1 cellular context compared by ENCODE assay signal in the genomic region with DNA sequence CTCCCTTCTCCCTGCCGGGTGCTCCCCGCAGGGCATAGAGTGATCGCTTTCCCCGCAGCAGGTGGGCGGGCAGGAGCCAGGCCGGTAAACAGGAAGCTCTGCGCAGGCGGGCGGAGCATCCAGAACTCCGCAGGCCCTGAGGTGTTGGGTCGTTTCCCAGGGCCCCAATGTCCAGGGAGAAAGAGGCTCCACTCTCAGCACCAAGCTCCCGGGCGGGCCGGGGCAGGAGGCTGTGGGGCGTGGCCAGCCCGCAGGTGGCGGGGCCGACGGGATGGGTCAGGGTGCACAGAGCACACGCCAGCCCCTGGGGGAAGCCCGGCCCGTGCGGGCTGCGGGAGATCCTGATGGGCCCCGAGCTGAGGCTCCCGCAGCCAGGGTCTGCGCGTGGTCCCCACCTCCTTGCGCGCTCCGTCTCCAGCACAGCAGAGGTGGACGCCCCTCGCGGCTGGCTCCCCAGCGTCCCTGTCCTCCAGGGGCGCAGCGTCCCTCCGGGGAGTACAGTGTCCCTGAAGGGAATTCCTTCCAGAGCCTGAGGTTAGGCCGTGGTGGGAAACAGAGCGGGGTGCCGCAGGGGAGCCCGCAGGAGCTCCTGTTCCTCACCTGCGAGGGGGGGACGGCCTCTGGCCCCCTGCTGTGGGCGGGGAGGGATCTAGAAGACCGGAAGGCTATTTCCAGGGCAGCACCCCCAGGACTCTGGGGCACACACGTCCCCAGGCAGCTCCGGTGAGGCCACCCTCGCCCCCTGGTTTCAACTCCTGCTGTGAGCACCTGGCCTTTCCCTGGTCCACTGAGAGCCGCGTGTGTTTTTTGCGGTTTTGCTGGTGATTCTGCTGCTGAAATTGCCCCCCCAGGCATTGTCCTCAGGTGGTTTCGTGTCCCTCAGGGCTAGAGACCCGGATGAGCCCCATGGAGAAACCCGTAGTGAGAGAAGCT.
TF ChIP-seq lines count a peak whose summit lies in the region.

No MANE protein-coding gene starts in this region.

TF ChIP-seq in WTC11, 78 proteins besides CTCF, POLR2A, EP300 and RAD21 (continued from another document):
- TF ChIP-seq ZNF416 (CRISPR knock-in tag; IDR thresholded peaks at IDR 0.05) (no peak), SP1 (CRISPR knock-in tag; conservative IDR thresholded peaks at IDR 0.05) (0 out of 2 replicates have a peak, but pooled peaks have one; percentile 31), CREB1 (CRISPR knock-in tag; IDR thresholded peaks at IDR 0.05) (no peak), CBFB (CRISPR knock-in tag; IDR thresholded peaks at IDR 0.05; ENCODE audit: low read depth) (no peak), PRRX2 (CRISPR knock-in tag; IDR thresholded peaks at IDR 0.05) (no peak), ZNF423 (CRISPR knock-in tag; IDR thresholded peaks at IDR 0.05) (peak; percentile 65), NR2C2 (CRISPR knock-in tag; IDR thresholded peaks at IDR 0.05) (no peak), ERG (CRISPR knock-in tag; IDR thresholded peaks at IDR 0.05) (no peak), FOXK1 (CRISPR knock-in tag; IDR thresholded peaks at IDR 0.05) (no peak), SMAD4 (CRISPR knock-in tag; IDR thresholded peaks at IDR 0.05) (no peak), NR1H2 (CRISPR knock-in tag; IDR thresholded peaks at IDR 0.05) (no peak), ZNF219 (CRISPR knock-in tag; IDR thresholded peaks at IDR 0.05; ENCODE audit: borderline replicate concordance) (no peak), ETV6 (CRISPR knock-in tag; IDR thresholded peaks at IDR 0.05) (no peak), CREM (CRISPR knock-in tag; IDR thresholded peaks at IDR 0.05) (no peak), MYBL2 (CRISPR knock-in tag; IDR thresholded peaks at IDR 0.05) (peak; percentile 30; the same call in 1 of the 2 replicates), TEAD1 (CRISPR knock-in tag; IDR thresholded peaks at IDR 0.05) (no peak), ZNF671 (CRISPR knock-in tag; IDR thresholded peaks at IDR 0.05) (no peak), MXD4 (CRISPR knock-in tag; IDR thresholded peaks at IDR 0.05; ENCODE audit: borderline replicate concordance) (no peak), ARID4B (CRISPR knock-in tag; IDR thresholded peaks at IDR 0.05; ENCODE audit: borderline replicate concordance) (no peak), TCF7 (CRISPR knock-in tag; IDR thresholded peaks at IDR 0.05; ENCODE audit: low read depth) (no peak), OVOL2 (CRISPR knock-in tag; IDR thresholded peaks at IDR 0.05; ENCODE audit: borderline replicate concordance) (no peak), ZBTB21 (CRISPR knock-in tag; IDR thresholded peaks at IDR 0.05; ENCODE audit: borderline replicate concordance) (0 out of 2 replicates have a peak, but pooled peaks have one; percentile 43), MAX (CRISPR knock-in tag; IDR thresholded peaks at IDR 0.05) (0 out of 2 replicates have a peak, but pooled peaks have one; percentile 50), ZNF425 (CRISPR knock-in tag; conservative IDR thresholded peaks at IDR 0.05) (no peak), ZMAT4 (CRISPR knock-in tag; IDR thresholded peaks at IDR 0.05) (no peak), ZNF396 (CRISPR knock-in tag; IDR thresholded peaks at IDR 0.05; ENCODE audit: borderline replicate concordance) (no peak), JAZF1 (CRISPR knock-in tag; IDR thresholded peaks at IDR 0.05) (no peak), FOXP1 (CRISPR knock-in tag; IDR thresholded peaks at IDR 0.05; ENCODE audit: borderline replicate concordance) (no peak; the same call in 1 of the 2 replicates), STAT6 (CRISPR knock-in tag; conservative IDR thresholded peaks at IDR 0.05; ENCODE audit: low read depth) (peak; percentile 72; the same call in 1 of the 2 replicates), USF1 (CRISPR knock-in tag; IDR thresholded peaks at IDR 0.05) (no peak), ZNF512 (CRISPR knock-in tag; IDR thresholded peaks at IDR 0.05; ENCODE audit: borderline replicate concordance) (no peak), IRF2 (CRISPR knock-in tag; IDR thresholded peaks at IDR 0.05; ENCODE audit: borderline replicate concordance, low read depth) (no peak)
- TF ChIP-seq, protein P1, sequence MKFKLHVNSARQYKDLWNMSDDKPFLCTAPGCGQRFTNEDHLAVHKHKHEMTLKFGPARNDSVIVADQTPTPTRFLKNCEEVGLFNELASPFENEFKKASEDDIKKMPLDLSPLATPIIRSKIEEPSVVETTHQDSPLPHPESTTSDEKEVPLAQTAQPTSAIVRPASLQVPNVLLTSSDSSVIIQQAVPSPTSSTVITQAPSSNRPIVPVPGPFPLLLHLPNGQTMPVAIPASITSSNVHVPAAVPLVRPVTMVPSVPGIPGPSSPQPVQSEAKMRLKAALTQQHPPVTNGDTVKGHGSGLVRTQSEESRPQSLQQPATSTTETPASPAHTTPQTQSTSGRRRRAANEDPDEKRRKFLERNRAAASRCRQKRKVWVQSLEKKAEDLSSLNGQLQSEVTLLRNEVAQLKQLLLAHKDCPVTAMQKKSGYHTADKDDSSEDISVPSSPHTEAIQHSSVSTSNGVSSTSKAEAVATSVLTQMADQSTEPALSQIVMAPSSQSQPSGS (CRISPR knock-in tag; IDR thresholded peaks at IDR 0.05; ENCODE audit: borderline replicate concordance, low read depth), result no peak
- TF ChIP-seq, protein P2, sequence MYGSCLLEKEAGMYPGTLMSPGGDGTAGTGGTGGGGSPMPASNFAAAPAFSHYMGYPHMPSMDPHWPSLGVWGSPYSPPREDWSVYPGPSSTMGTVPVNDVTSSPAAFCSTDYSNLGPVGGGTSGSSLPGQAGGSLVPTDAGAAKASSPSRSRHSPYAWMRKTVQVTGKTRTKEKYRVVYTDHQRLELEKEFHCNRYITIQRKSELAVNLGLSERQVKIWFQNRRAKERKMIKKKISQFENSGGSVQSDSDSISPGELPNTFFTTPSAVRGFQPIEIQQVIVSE (CRISPR knock-in tag; IDR thresholded peaks at IDR 0.05; ENCODE audit: borderline replicate concordance), result no peak
